Comparison of ENCODE assay signal across 8 cellular contexts in the genomic region with DNA sequence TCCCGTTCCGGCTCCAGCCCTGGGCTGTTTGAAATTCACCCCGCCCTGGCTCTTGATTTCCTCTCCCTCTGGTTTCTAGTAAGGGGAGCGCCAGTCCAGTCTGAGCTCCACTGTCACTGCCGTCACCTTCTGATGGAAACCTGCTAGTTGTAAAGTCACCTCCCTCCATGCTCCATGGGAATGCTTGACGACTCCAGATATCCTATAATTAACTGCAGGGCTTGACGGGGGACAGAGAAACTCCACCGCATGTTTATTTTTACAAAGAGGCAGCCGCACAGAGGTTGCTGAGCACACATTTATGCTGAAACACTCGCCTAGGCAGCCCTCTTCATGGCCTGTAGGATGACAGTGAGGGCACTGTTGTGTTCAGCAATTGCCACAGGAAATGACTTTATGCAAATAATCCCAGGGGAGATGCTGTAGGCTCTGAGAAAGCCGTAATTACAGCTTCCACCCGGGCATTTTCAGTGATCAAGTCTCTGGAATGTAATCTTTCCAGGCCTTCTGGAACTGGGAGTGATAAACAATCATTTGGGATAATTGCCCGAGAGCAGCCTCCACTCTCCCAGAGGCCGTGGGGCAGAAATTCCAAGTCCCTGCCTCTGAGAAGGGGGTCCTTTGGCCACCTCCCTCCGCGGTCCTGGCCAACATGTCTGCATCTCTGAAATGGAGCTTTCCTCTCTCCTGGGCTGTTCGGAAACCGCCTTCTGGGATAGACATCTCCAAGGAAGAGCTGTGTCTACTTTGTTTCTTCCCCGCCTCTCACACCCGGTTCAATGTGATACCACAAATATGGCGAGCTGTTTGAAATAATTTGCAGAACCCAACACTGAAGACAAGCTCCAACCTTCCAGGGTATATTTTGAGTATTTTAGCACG.
A peak's percentile ranks its signal among the peaks of the same experiment; 100 is the strongest.
DNase-seq lines count a peak whose midpoint lies in the region; ATAC-seq and TF ChIP-seq lines count a peak whose summit lies in the region.

No MANE protein-coding gene starts in this region.

- no peak for TF ChIP-seq CTCF in nephron progenitor cell (IDR thresholded peaks at IDR 0.05)

- intact Hi-C loops in Right ventricle myocardium inferior (cut with DNase I) (no loop called here), cardiac septum (cut with DNase I) (no loop called here)

- peaks cover 16% of the 10 kb centered on the region for H3K4me1 Mint-ChIP-seq in activated T-helper 17 cell treated with anti-CD3 and anti-CD28 coated beads, Interleukin-2, amount 50 U/mL, for 72 hours
- H3K4me1 Mint-ChIP-seq in nephron progenitor cell: peaks cover 61% of the 10 kb centered on the region

- peak overlapping the region; percentile 23 for H3K4me3 Mint-ChIP-seq in activated T-helper 17 cell treated with anti-CD3 and anti-CD28 coated beads, Interleukin-2, amount 50 U/mL, for 72 hours
- H3K4me3 Mint-ChIP-seq in nephron progenitor cell: peak overlapping the region; percentile 41

- no peak overlapping the region for H3K27ac Mint-ChIP-seq in activated T-helper 17 cell treated with anti-CD3 and anti-CD28 coated beads, Interleukin-2, amount 50 U/mL, for 72 hours
- H3K27ac Mint-ChIP-seq in nephron progenitor cell: peak overlapping the region; percentile 94

- H3K36me3 Mint-ChIP-seq in activated T-helper 17 cell treated with anti-CD3 and anti-CD28 coated beads, Interleukin-2, amount 50 U/mL, for 72 hours (ENCODE audit: low read depth): no peaks in the 10 kb centered on the region
- H3K36me3 Mint-ChIP-seq in nephron progenitor cell (ENCODE audit: low read depth): no peaks in the 10 kb centered on the region

- DNase-seq in Right ventricle myocardium inferior (ENCODE audit: missing footprints): no peak
- DNase-seq in cardiac septum (ENCODE audit: low spot score): no peak
- no peak for DNase-seq in nephron progenitor cell
- DNase-seq in activated CD4-positive, alpha-beta T cell treated with anti-CD3 and anti-CD28 coated beads for 1 hour: no peak
- DNase-seq in NCI-H2171 (lab: John Stamatoyannopoulos, UW): no peak
- DNase-seq in iPS-NIHi7 (ENCODE audit: extremely low spot score): no peak

- peak; percentile 37 for ATAC-seq in Right ventricle myocardium inferior
- ATAC-seq in HG03025 (IDR thresholded peaks at IDR 0.05; ENCODE audit: low FRiP score, unreplicated experiment): peak; percentile 73
- peak; percentile 42 for ATAC-seq in activated T-helper 17 cell treated with anti-CD3 and anti-CD28 coated beads, Interleukin-2, amount 50 U/mL, for 72 hours (replicated peaks)

- H3K9me3 Mint-ChIP-seq in activated T-helper 17 cell treated with anti-CD3 and anti-CD28 coated beads, Interleukin-2, amount 50 U/mL, for 72 hours: peaks cover 5% of the 10 kb centered on the region
- peaks cover 20% of the 10 kb centered on the region for H3K9me3 Mint-ChIP-seq in nephron progenitor cell

- H3K27me3 Mint-ChIP-seq in activated T-helper 17 cell treated with anti-CD3 and anti-CD28 coated beads, Interleukin-2, amount 50 U/mL, for 72 hours: no peaks in the 10 kb centered on the region
- peaks cover 3% of the 10 kb centered on the region for H3K27me3 Mint-ChIP-seq in nephron progenitor cell (ENCODE audit: low read depth, poor library complexity)
